Comparison of ENCODE assay signal across 1 cellular context in the genomic region with DNA sequence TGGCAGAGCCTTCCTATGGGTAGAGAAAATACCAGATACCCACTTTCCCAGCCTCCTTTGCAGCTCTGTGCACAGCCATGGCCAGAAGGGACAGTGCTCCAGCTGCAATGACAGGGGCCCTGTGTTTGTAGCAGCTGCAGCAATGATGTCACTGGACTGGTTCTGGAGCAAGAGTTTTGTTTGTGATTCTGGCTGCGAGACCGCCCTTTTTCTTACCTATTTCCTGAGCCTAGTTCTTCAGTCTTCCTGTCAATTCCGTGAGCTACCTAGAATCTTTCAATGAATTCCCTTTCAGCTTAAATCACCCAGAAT.
TF ChIP-seq lines count a peak whose summit lies in the region.

No MANE protein-coding gene starts in this region.

TF ChIP-seq in H1, 55 proteins besides CTCF, POLR2A, EP300 and RAD21:
- TF ChIP-seq RFX5 (IDR thresholded peaks at IDR 0.05; ENCODE audit: borderline replicate concordance, low read depth, low read length) (no peak), GTF2F1 (IDR thresholded peaks at IDR 0.05; ENCODE audit: borderline replicate concordance, low read depth, low read length) (no peak)
